ENCODE assay signal across 1 cellular context in the genomic region with DNA sequence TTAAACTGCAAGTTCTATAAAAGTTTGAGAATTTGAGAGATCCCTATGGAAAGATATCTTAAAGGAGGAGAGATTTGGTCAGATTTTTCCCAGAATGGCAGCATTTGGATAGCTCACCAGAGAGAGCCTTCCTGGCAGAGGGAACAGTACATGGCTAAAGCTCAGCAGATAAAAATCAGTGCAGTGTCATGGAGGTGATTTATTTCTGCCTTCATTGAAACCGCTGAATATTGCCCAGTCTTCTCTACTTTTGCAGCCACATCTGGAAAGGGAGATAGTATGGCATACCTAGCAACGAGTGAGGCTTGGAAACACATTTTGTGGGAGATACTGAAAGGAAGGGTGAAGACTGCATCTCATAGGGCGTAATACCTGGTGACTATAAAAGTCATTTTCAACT.
TF ChIP-seq lines count a peak whose summit lies in the region.

No MANE protein-coding gene starts in this region.

TF ChIP-seq in K562, 482 proteins besides CTCF, POLR2A, EP300 and RAD21 (continued from another document):
- TF ChIP-seq ESRRB (CRISPR knock-in tag; IDR thresholded peaks at IDR 0.05; ENCODE audit: borderline replicate concordance) (no peak), NFYB (IDR thresholded peaks at IDR 0.05; ENCODE audit: extremely low read depth, insufficient read length) (no peak), TAF7 (tag; IDR thresholded peaks at IDR 0.05) (no peak), ZNF668 (CRISPR knock-in tag; IDR thresholded peaks at IDR 0.05) (no peak), BDP1 (IDR thresholded peaks at IDR 0.05; ENCODE audit: insufficient read depth, insufficient read length) (no peak), POLR3A (IDR thresholded peaks at IDR 0.05; ENCODE audit: borderline replicate concordance, extremely low read depth, insufficient read depth, insufficient read length) (no peak), SMARCA5 (IDR thresholded peaks at IDR 0.05) (no peak), MEIS2 (IDR thresholded peaks at IDR 0.05; ENCODE audit: partially characterized antibody) (peak; percentile 65), SAFB2 (IDR thresholded peaks at IDR 0.05; ENCODE audit: borderline replicate concordance, low read depth, low read length, severe bottlenecking) (no peak), KDM2B (CRISPR knock-in tag; IDR thresholded peaks at IDR 0.05) (no peak), MYBL2 (IDR thresholded peaks at IDR 0.05; ENCODE audit: low read depth) (no peak), MYBL2 (CRISPR knock-in tag; IDR thresholded peaks at IDR 0.05; ENCODE audit: borderline replicate concordance) (no peak), TAL1 (IDR thresholded peaks at IDR 0.05) (0 out of 2 replicates have a peak, but pooled peaks have one; percentile 9), KAT8 (IDR thresholded peaks at IDR 0.05; ENCODE audit: low read depth) (no peak), SMARCE1 (IDR thresholded peaks at IDR 0.05) (no peak)
- TF ChIP-seq, protein P1, sequence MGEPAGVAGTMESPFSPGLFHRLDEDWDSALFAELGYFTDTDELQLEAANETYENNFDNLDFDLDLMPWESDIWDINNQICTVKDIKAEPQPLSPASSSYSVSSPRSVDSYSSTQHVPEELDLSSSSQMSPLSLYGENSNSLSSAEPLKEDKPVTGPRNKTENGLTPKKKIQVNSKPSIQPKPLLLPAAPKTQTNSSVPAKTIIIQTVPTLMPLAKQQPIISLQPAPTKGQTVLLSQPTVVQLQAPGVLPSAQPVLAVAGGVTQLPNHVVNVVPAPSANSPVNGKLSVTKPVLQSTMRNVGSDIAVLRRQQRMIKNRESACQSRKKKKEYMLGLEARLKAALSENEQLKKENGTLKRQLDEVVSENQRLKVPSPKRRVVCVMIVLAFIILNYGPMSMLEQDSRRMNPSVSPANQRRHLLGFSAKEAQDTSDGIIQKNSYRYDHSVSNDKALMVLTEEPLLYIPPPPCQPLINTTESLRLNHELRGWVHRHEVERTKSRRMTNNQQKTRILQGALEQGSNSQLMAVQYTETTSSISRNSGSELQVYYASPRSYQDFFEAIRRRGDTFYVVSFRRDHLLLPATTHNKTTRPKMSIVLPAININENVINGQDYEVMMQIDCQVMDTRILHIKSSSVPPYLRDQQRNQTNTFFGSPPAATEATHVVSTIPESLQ (CRISPR knock-in tag; IDR thresholded peaks at IDR 0.05) = no peak
- TF ChIP-seq, protein P2, sequence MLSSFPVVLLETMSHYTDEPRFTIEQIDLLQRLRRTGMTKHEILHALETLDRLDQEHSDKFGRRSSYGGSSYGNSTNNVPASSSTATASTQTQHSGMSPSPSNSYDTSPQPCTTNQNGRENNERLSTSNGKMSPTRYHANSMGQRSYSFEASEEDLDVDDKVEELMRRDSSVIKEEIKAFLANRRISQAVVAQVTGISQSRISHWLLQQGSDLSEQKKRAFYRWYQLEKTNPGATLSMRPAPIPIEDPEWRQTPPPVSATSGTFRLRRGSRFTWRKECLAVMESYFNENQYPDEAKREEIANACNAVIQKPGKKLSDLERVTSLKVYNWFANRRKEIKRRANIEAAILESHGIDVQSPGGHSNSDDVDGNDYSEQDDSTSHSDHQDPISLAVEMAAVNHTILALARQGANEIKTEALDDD (IDR thresholded peaks at IDR 0.05) = no peak
- TF ChIP-seq, protein P3, sequence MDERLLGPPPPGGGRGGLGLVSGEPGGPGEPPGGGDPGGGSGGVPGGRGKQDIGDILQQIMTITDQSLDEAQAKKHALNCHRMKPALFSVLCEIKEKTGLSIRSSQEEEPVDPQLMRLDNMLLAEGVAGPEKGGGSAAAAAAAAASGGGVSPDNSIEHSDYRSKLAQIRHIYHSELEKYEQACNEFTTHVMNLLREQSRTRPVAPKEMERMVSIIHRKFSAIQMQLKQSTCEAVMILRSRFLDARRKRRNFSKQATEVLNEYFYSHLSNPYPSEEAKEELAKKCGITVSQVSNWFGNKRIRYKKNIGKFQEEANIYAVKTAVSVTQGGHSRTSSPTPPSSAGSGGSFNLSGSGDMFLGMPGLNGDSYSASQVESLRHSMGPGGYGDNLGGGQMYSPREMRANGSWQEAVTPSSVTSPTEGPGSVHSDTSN (CRISPR knock-in tag; IDR thresholded peaks at IDR 0.05; ENCODE audit: low read depth) = no peak
- TF ChIP-seq, protein P3 (tag; conservative IDR thresholded peaks at IDR 0.05; ENCODE audit: low read depth) = peak; percentile 78
- TF ChIP-seq, protein P4, sequence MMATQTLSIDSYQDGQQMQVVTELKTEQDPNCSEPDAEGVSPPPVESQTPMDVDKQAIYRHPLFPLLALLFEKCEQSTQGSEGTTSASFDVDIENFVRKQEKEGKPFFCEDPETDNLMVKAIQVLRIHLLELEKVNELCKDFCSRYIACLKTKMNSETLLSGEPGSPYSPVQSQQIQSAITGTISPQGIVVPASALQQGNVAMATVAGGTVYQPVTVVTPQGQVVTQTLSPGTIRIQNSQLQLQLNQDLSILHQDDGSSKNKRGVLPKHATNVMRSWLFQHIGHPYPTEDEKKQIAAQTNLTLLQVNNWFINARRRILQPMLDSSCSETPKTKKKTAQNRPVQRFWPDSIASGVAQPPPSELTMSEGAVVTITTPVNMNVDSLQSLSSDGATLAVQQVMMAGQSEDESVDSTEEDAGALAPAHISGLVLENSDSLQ (IDR thresholded peaks at IDR 0.05) = peak; percentile 35; the same call in 1 of the 2 replicates
